8 cellular contexts compared by ENCODE assay signal in genomic region chr19:1269478-1270167, GRCh38. TPM values are rescaled to one million over a fixed set of nuclear protein-coding genes. Genes with fewer than 3 reads are reported as not detected.
DNase-seq lines count a peak whose midpoint lies in the region; ATAC-seq, FAIRE-seq and TF ChIP-seq lines count a peak whose summit lies in the region.

No MANE protein-coding gene starts in this region.

- H2BK5ac ChIP-seq in H1 (ENCODE audit: low read depth, low read length) (peak overlapping the region; percentile 72), mesenchymal stem cell (ENCODE audit: low read depth, low read length, poor library complexity, severe bottlenecking) (peak overlapping the region; percentile 92)

- H3K18ac ChIP-seq in H1 (ENCODE audit: extremely low read depth, low read length): peak overlapping the region; percentile 90
- H3K18ac ChIP-seq in mesenchymal stem cell (ENCODE audit: low read depth in 1 of 2, low read length in 2 of 2): peak overlapping the region; percentile 96 to 99

- H3K9me3 Mint-ChIP-seq in activated CD8-positive, alpha-beta T cell treated with anti-CD3 and anti-CD28 coated beads, Interleukin-2, amount 10 ng/mL, durations not matched to agents 7 days and 5 days (ENCODE audit: insufficient read depth): no peaks in the 10 kb centered on the region

- H2BK120ac ChIP-seq in H1 (replicated peaks; ENCODE audit: low read depth, low read length): no peak overlapping the region
- H2BK120ac ChIP-seq in mesenchymal stem cell (ENCODE audit: low read depth, low read length): peak overlapping the region; percentile 94

- TF ChIP-seq EP300 in H1 (IDR thresholded peaks at IDR 0.05; ENCODE audit: borderline replicate concordance in 1 of 2, low read depth in 2 of 2, low read length in 2 of 2): 0 out of 3 replicates have a peak, but pooled peaks of 1 of the 2 experiments have one; percentile 2

- 3% methylated on average over 48 of the region's 63 CpGs; no CpG with 5 or more reads in 1 of the 2 experiments for WGBS in H1 (ENCODE audit: extremely low coverage in 1 of 2, insufficient coverage in 1 of 2, insufficient read length in 1 of 2, insufficient replicate concordance in 2 of 2, low coverage in 1 of 2, low lambda C conversion rate in 2 of 2, missing lambda C conversion rate in 1 of 2), 2 experiments
- WGBS in mesenchymal stem cell: under 1% methylated on average over 48 of the region's 63 CpGs

- peak overlapping the region; percentile 83 to 99 for H3K4me2 ChIP-seq in H1 (ENCODE audit: insufficient read depth in 1 of 2, low read depth in 2 of 2, low read length in 2 of 2)
- peak overlapping the region; percentile 70 for H3K4me2 ChIP-seq in mesenchymal stem cell (ENCODE audit: low read length, poor library complexity, severe bottlenecking)

- H3K27ac Mint-ChIP-seq in activated CD8-positive, alpha-beta T cell treated with anti-CD3 and anti-CD28 coated beads, Interleukin-2, amount 10 ng/mL, durations not matched to agents 7 days and 5 days: peak overlapping the region; percentile 90

- peak overlapping the region; percentile 98 for H4K5ac ChIP-seq in H1 (ENCODE audit: insufficient read length, low read depth, low read length)

- H2BK15ac ChIP-seq in H1 (ENCODE audit: low read length) (no peak overlapping the region), mesenchymal stem cell (ENCODE audit: low read depth, poor library complexity, severe bottlenecking) (peak overlapping the region; percentile 68)

- H3K27ac ChIP-seq in H1 (ENCODE audit: low read depth, low read length) (peak overlapping the region; percentile 98), mesenchymal stem cell (ENCODE audit: low read length, poor library complexity, severe bottlenecking) (peak overlapping the region; percentile 98)

- DNase-seq in BJ (ENCODE audit: low read depth) (no peak), GM19238 (ENCODE audit: insufficient read length, low spot score) (peak; percentile 96), NCI-H774 (lab: John Stamatoyannopoulos, UW) (peak; percentile 80), H1 (ENCODE audit: low read depth in 1 of 2, low spot score in 2 of 2) (peak in 1 of 2 experiments; percentile 91), mesenchymal stem cell (peak; percentile 90)
- DNase-seq in activated CD8-positive, alpha-beta T cell treated with anti-CD3 and anti-CD28 coated beads, Interleukin-2, amount 10 ng/mL, durations not matched to agents 7 days and 5 days: peak; percentile 89
- DNase-seq in stimulated activated CD8-positive, alpha-beta memory T cell treated with anti-CD3 and anti-CD28 coated beads, Interleukin-15, amount 100 ng/mL, for 1 hour (ENCODE audit: low read depth): peak; percentile 65

- H3K14ac ChIP-seq in H1 (ENCODE audit: insufficient read length) (no peak overlapping the region), mesenchymal stem cell (ENCODE audit: low read length in 2 of 2) (peak overlapping the region in 1 of 2 experiments; percentile 72)

- H3K4me3 ChIP-seq in BJ (ENCODE audit: low read depth, low read length): peak overlapping the region; percentile 66
- H3K4me3 ChIP-seq in H1 (ENCODE audit: extremely low read depth in 1 of 4, insufficient read depth in 2 of 4, low read depth in 3 of 4, low read length in 4 of 4): peak overlapping the region; percentile 74 to 95 (median 90)
- peak overlapping the region; percentile 82 to 85 for H3K4me3 ChIP-seq in mesenchymal stem cell (ENCODE audit: insufficient read depth in 1 of 2, low read depth in 1 of 2, low read length in 2 of 2)

- TF ChIP-seq POLR2A in H1 (IDR thresholded peaks at IDR 0.05; ENCODE audit: control extremely low read depth in 1 of 2, low read depth in 2 of 2, low read length in 2 of 2): peak; percentile 83 to 95

- H4K91ac ChIP-seq in H1 (replicated peaks; ENCODE audit: insufficient read length, low read length) (peak overlapping the region; percentile 96), mesenchymal stem cell (ENCODE audit: low read length) (peak overlapping the region; percentile 97)

- H3K9ac ChIP-seq in H1 (replicated peaks in 1 of 4; ENCODE audit: extremely low read depth in 1 of 4, low read depth in 3 of 4, low read length in 3 of 4) (peak overlapping the region; percentile 91 to 100 (median 97)), mesenchymal stem cell (ENCODE audit: low read length) (peak overlapping the region; percentile 97)

- H3K79me1 ChIP-seq in H1 (ENCODE audit: low read depth, low read length): peaks cover 17% of the 10 kb centered on the region
- H3K79me1 ChIP-seq in mesenchymal stem cell (replicated peaks; ENCODE audit: low read length, poor library complexity, severe bottlenecking): peaks cover 8% of the 10 kb centered on the region

- H3K23ac ChIP-seq in H1 (ENCODE audit: insufficient read length): no peak overlapping the region
- H3K23ac ChIP-seq in mesenchymal stem cell (ENCODE audit: low read length in 2 of 2): peak overlapping the region in 1 of 2 experiments; percentile 78

- CTCF ChIA-PET in BJ (lab: Yijun Ruan, JAX) (interaction anchor here (0.8 to 12.8 kb wide), 5 partner anchors 10 to 119 kb away, joined by 3 to 437 read pairs (median 5); partner anchors contain the start of gene ATP5F1D), H1 (lab: Charles Lee; ENCODE audit: partially characterized antibody) (interaction anchor here (1.0 to 15.9 kb wide), 3 partner anchors 10 to 136 kb away, joined by 3 to 212 read pairs (median 4); partner anchors contain the start of gene ATP5F1D)
- CTCF ChIA-PET in activated CD8-positive, alpha-beta T cell treated with anti-CD3 and anti-CD28 coated beads, Interleukin-2, amount 10 ng/mL, durations not matched to agents 7 days and 5 days (lab: Charles Lee): interaction anchor here (0.8 to 5.2 kb wide), 5 partner anchors 9 to 47 kb away, joined by 3 to 606 read pairs (median 4); partner anchors contain the start of gene ATP5F1D

- H3K56ac ChIP-seq in H1 (replicated peaks; ENCODE audit: insufficient read length, low read depth, low read length): peak overlapping the region; percentile 69

- H3K4me3 Mint-ChIP-seq in activated CD8-positive, alpha-beta T cell treated with anti-CD3 and anti-CD28 coated beads, Interleukin-2, amount 10 ng/mL, durations not matched to agents 7 days and 5 days: peak overlapping the region; percentile 83

- peaks cover 5 to 32% of the 10 kb centered on the region in 2 experiments for H3K79me2 ChIP-seq in H1 (ENCODE audit: control insufficient read depth in 1 of 2, insufficient read depth in 2 of 2, low read length in 2 of 2)

- TF ChIP-seq CTCF in BJ (IDR thresholded peaks at IDR 0.05; ENCODE audit: insufficient read depth, low read depth, low read length) (no peak), H1 (IDR thresholded peaks at IDR 0.05; ENCODE audit: control extremely low read depth in 1 of 3, insufficient read depth in 1 of 3, low read depth in 1 of 3, low read length in 3 of 3) (peak in 1 of 3 experiments; percentile 4; a peak in 1 of 4 replicates)

- H2AFZ ChIP-seq in H1 (ENCODE audit: low read length) (no peak overlapping the region), mesenchymal stem cell (ENCODE audit: low read depth, low read length) (no peak overlapping the region)

- H2AK5ac ChIP-seq in H1 (ENCODE audit: low read depth, low read length) (0 out of 2 replicates have a peak overlapping the region, but pooled peaks have one; percentile 67), mesenchymal stem cell (ENCODE audit: low read length, severe bottlenecking) (peak overlapping the region; percentile 96)

- H4K8ac ChIP-seq in H1 (ENCODE audit: extremely low read depth, insufficient read depth, low read length) (peak overlapping the region; percentile 99), mesenchymal stem cell (ENCODE audit: low read length) (peak overlapping the region; percentile 85)

- H3K27me3 ChIP-seq in BJ (ENCODE audit: control insufficient read depth, insufficient read depth, low read length) (no peaks in the 10 kb centered on the region), H1 (replicated peaks in 1 of 4; ENCODE audit: control insufficient read depth in 3 of 4, extremely low read depth in 1 of 4, insufficient read depth in 3 of 4, low read length in 3 of 4) (peaks cover 0 to 10% (median 5%) of the 10 kb centered on the region in 4 experiments; a peak in 4 of 7 replicates), mesenchymal stem cell (ENCODE audit: control insufficient read depth in 1 of 2, insufficient read depth in 1 of 2, low read length in 2 of 2) (no peaks in the 10 kb centered on the region)

- peak overlapping the region; percentile 48 for H3K4ac ChIP-seq in H1 (replicated peaks; ENCODE audit: insufficient read length, low read depth, low read length)
- peak overlapping the region; percentile 93 to 96 for H3K4ac ChIP-seq in mesenchymal stem cell (ENCODE audit: low read depth in 1 of 2, low read length in 2 of 2)

- H3K36me3 ChIP-seq in BJ (ENCODE audit: control insufficient read depth, insufficient read depth, low read length): peaks cover 33% of the 10 kb centered on the region
- peaks cover 33 to 42% (median 39%) of the 10 kb centered on the region in 4 experiments for H3K36me3 ChIP-seq in H1 (ENCODE audit: control insufficient read depth in 2 of 4, insufficient read depth in 4 of 4, low read length in 3 of 4)
- H3K36me3 ChIP-seq in mesenchymal stem cell (ENCODE audit: control insufficient read depth in 1 of 2, insufficient read depth in 2 of 2, low read depth in 1 of 2, low read length in 2 of 2): peaks cover 40 to 47% of the 10 kb centered on the region in 2 experiments

- TF ChIP-seq RAD21 in H1 (IDR thresholded peaks at IDR 0.05 in 1 of 2, conservative IDR thresholded peaks at IDR 0.05 in 1 of 2; ENCODE audit: low read depth in 2 of 2, low read length in 2 of 2): no peak

- peaks cover 73% of the 10 kb centered on the region for H3K4me1 Mint-ChIP-seq in activated CD8-positive, alpha-beta T cell treated with anti-CD3 and anti-CD28 coated beads, Interleukin-2, amount 10 ng/mL, durations not matched to agents 7 days and 5 days (ENCODE audit: low read depth)

- H3K9me3 ChIP-seq in H1 (ENCODE audit: insufficient read depth in 2 of 2, low read depth in 1 of 2, low read length in 1 of 2) (no peaks in the 10 kb centered on the region), mesenchymal stem cell (ENCODE audit: control insufficient read depth, low read length) (no peaks in the 10 kb centered on the region)

- H4K20me1 ChIP-seq in H1 (replicated peaks in 1 of 2; ENCODE audit: control insufficient read depth in 1 of 2, insufficient read depth in 2 of 2, low read length in 2 of 2): peaks cover 7 to 25% of the 10 kb centered on the region in 2 experiments

- POLR2A ChIA-PET in BJ (lab: Charles Lee) (interaction anchor here (0.6 to 1.4 kb wide), 15 partner anchors 9 to 697 kb away, joined by 3 to 78 read pairs (median 8); partner anchors contain the start of genes ATP5F1D, BSG and CNN2), H1 (lab: Charles Lee; ENCODE audit: partially characterized antibody) (interaction anchor here (0.6 to 19.4 kb wide), 84 partner anchors 6 to 765 kb away, joined by 3 to 456 read pairs (median 6); partner anchors contain the start of genes ABCA7, ARHGAP45, ATP5F1D and BSG)
- POLR2A ChIA-PET in activated CD8-positive, alpha-beta T cell treated with anti-CD3 and anti-CD28 coated beads, Interleukin-2, amount 10 ng/mL, durations not matched to agents 7 days and 5 days (lab: Charles Lee): interaction anchor here (0.5 to 4.4 kb wide), 38 partner anchors 10 to 606 kb away, joined by 3 to 218 read pairs (median 5); partner anchors contain the start of genes ABCA7, ARHGAP45 and ATP5F1D

- ATAC-seq in HG03378 (IDR thresholded peaks at IDR 0.05; ENCODE audit: unreplicated experiment): peak; percentile 5
- ATAC-seq in activated CD8-positive, alpha-beta T cell treated with anti-CD3 and anti-CD28 coated beads, Interleukin-2, amount 10 ng/mL, durations not matched to agents 7 days and 5 days: peak; percentile 35

- peaks cover 2% of the 10 kb centered on the region for H3K27me3 Mint-ChIP-seq in activated CD8-positive, alpha-beta T cell treated with anti-CD3 and anti-CD28 coated beads, Interleukin-2, amount 10 ng/mL, durations not matched to agents 7 days and 5 days (ENCODE audit: low read depth)

- H3K4me1 ChIP-seq in H1 (replicated peaks in 1 of 4; ENCODE audit: control insufficient read depth in 3 of 4, insufficient read depth in 4 of 4, low read length in 3 of 4): peaks cover 4 to 54% (median 38%) of the 10 kb centered on the region in 4 experiments
- H3K4me1 ChIP-seq in mesenchymal stem cell (ENCODE audit: control insufficient read depth, insufficient read depth, low read depth, low read length): peaks cover 68% of the 10 kb centered on the region

- peaks cover 53% of the 10 kb centered on the region for H3K36me3 Mint-ChIP-seq in activated CD8-positive, alpha-beta T cell treated with anti-CD3 and anti-CD28 coated beads, Interleukin-2, amount 10 ng/mL, durations not matched to agents 7 days and 5 days (ENCODE audit: low read depth)

- no peak overlapping the region for H2BK20ac ChIP-seq in H1 (ENCODE audit: low read length)

- FAIRE-seq in H1 (lab: Jason Lieb, UNC): no peak

- peaks cover 22% of the 10 kb centered on the region; the same call in 1 of the 2 replicates for H3K23me2 ChIP-seq in H1 (ENCODE audit: low read depth, low read length)

- peak overlapping the region; percentile 30; the same call in 1 of the 2 replicates for H2BK12ac ChIP-seq in H1 (ENCODE audit: low read depth, low read length)
- no peak overlapping the region for H2BK12ac ChIP-seq in mesenchymal stem cell (ENCODE audit: low read length in 2 of 2)

RNA-seq across cellular contexts. Expression of gene CIRBP, which starts 0.5 kb away (rescaled TPM):
- polyA plus RNA-seq in BJ (2011; rRNA removed) (342 and 372 TPM in 2 replicates), H1 (2011; rRNA removed) (199 and 331 TPM in 2 replicates)
- polyA minus RNA-seq in BJ (2011; rRNA and poly(A)+ RNA removed): 69.9 and 93.9 TPM in 2 replicates
- total RNA-seq in activated CD8-positive, alpha-beta T cell treated with anti-CD3 and anti-CD28 coated beads, Interleukin-2, amount 10 ng/mL, durations not matched to agents 7 days and 5 days: 100 to 1,000 TPM; 172 to 195 TPM
- 175 TPM in 2 replicates for total RNA-seq in H1 (2021; fragmentation: NEBNext Ultra II Directional; extraction: Animal tissue kit (Norgen Biotek cat#: 25700))
- polyA plus RNA-seq in H1 (2011; cell fraction: cytosol; rRNA removed): 472 TPM
- 581 TPM for polyA plus RNA-seq in H1 (2011; cell fraction: nucleus; rRNA removed)
- 213 to 357 TPM (median 316 TPM) in 4 replicates for polyA plus RNA-seq in H1 (2012, experiment 1 of 2)
- 95.1 TPM for polyA plus RNA-seq in H1 (2012, experiment 2 of 2)
- 151 TPM for polyA plus RNA-seq in H1 (2013, experiment 1 of 2)
- 135 TPM for polyA plus RNA-seq in H1 (2013, experiment 2 of 2)
- 44.5 and 56.0 TPM in 2 replicates for polyA minus RNA-seq in H1 (2011; rRNA and poly(A)+ RNA removed)
- polyA minus RNA-seq in H1 (2011; cell fraction: cytosol; rRNA and poly(A)+ RNA removed): 77.4 TPM
- 99.9 TPM for polyA minus RNA-seq in H1 (2011; cell fraction: nucleus; rRNA and poly(A)+ RNA removed)
- polyA plus RNA-seq in mesenchymal stem cell (2013, experiment 1 of 2): 118 TPM
- 120 TPM for polyA plus RNA-seq in mesenchymal stem cell (2013, experiment 2 of 2)

RNA-seq across cellular contexts. Expression of gene FAM174C, which starts 5.7 kb away (rescaled TPM):
- 24.6 and 37.5 TPM in 2 replicates for polyA plus RNA-seq in BJ (2011; rRNA removed)
- 8.6 TPM in 2 replicates for polyA minus RNA-seq in BJ (2011; rRNA and poly(A)+ RNA removed)
- 10 to 100 TPM; 57.1 TPM for total RNA-seq in activated CD8-positive, alpha-beta T cell treated with anti-CD3 and anti-CD28 coated beads, Interleukin-2, amount 10 ng/mL, durations not matched to agents 7 days and 5 days
- total RNA-seq in H1 (2021; fragmentation: NEBNext Ultra II Directional; extraction: Animal tissue kit (Norgen Biotek cat#: 25700)): 44.5 and 54.6 TPM in 2 replicates
- 125 and 159 TPM in 2 replicates for polyA plus RNA-seq in H1 (2011; rRNA removed)
- polyA plus RNA-seq in H1 (2011; cell fraction: cytosol; rRNA removed): 76.1 TPM
- 72.4 TPM for polyA plus RNA-seq in H1 (2011; cell fraction: nucleus; rRNA removed)
- 39.9 to 68.4 TPM (median 61.5 TPM) in 4 replicates for polyA plus RNA-seq in H1 (2012, experiment 1 of 2)
- 79.3 TPM for polyA plus RNA-seq in H1 (2012, experiment 2 of 2)
- 50.0 TPM for polyA plus RNA-seq in H1 (2013, experiment 1 of 2)
- polyA plus RNA-seq in H1 (2013, experiment 2 of 2): 59.2 TPM
- polyA minus RNA-seq in H1 (2011; rRNA and poly(A)+ RNA removed): 6.8 and 9.7 TPM in 2 replicates
- polyA minus RNA-seq in H1 (2011; cell fraction: cytosol; rRNA and poly(A)+ RNA removed): 22.8 TPM
- 20.8 TPM for polyA minus RNA-seq in H1 (2011; cell fraction: nucleus; rRNA and poly(A)+ RNA removed)
- polyA plus RNA-seq in mesenchymal stem cell (2013, experiment 1 of 2): 60.2 TPM
- polyA plus RNA-seq in mesenchymal stem cell (2013, experiment 2 of 2): 59.6 TPM

RNA-seq across cellular contexts. Expression of gene EFNA2, which starts 16.1 kb away (rescaled TPM):
- polyA plus RNA-seq in BJ (2011; rRNA removed) (not detected in 2 replicates), H1 (2011; rRNA removed) (4.0 and 10.1 TPM in 2 replicates)
- not detected in 2 replicates for polyA minus RNA-seq in BJ (2011; rRNA and poly(A)+ RNA removed)
- total RNA-seq in activated CD8-positive, alpha-beta T cell treated with anti-CD3 and anti-CD28 coated beads, Interleukin-2, amount 10 ng/mL, durations not matched to agents 7 days and 5 days: not detected
- total RNA-seq in H1 (2021; fragmentation: NEBNext Ultra II Directional; extraction: Animal tissue kit (Norgen Biotek cat#: 25700)): 7.0 and 10.3 TPM in 2 replicates
- 4.0 TPM for polyA plus RNA-seq in H1 (2011; cell fraction: cytosol; rRNA removed)
- 7.2 TPM for polyA plus RNA-seq in H1 (2011; cell fraction: nucleus; rRNA removed)
- polyA plus RNA-seq in H1 (2012, experiment 1 of 2): 2.0 to 9.1 TPM (median 7.0 TPM) in 4 replicates
- polyA plus RNA-seq in H1 (2012, experiment 2 of 2): 7.5 TPM
- 10.3 TPM for polyA plus RNA-seq in H1 (2013, experiment 1 of 2)
- polyA plus RNA-seq in H1 (2013, experiment 2 of 2): 10.9 TPM
- 0.63 and 1.6 TPM in 2 replicates for polyA minus RNA-seq in H1 (2011; rRNA and poly(A)+ RNA removed)
- polyA minus RNA-seq in H1 (2011; cell fraction: cytosol; rRNA and poly(A)+ RNA removed): 9.2 TPM
- 6.9 TPM for polyA minus RNA-seq in H1 (2011; cell fraction: nucleus; rRNA and poly(A)+ RNA removed)
- 0.06 TPM for polyA plus RNA-seq in mesenchymal stem cell (2013, experiment 1 of 2)
- 0.15 TPM for polyA plus RNA-seq in mesenchymal stem cell (2013, experiment 2 of 2)

RNA-seq across cellular contexts. Expression of gene MIDN, which starts 21.2 kb away (rescaled TPM):
- polyA plus RNA-seq in BJ (2011; rRNA removed) (6.9 and 8.4 TPM in 2 replicates), H1 (2011; rRNA removed) (39.8 and 86.0 TPM in 2 replicates)
- polyA minus RNA-seq in BJ (2011; rRNA and poly(A)+ RNA removed): 21.3 and 25.6 TPM in 2 replicates
- total RNA-seq in activated CD8-positive, alpha-beta T cell treated with anti-CD3 and anti-CD28 coated beads, Interleukin-2, amount 10 ng/mL, durations not matched to agents 7 days and 5 days: 10 to 100 TPM; 88.4 to 94.3 TPM
- 159 and 166 TPM in 2 replicates for total RNA-seq in H1 (2021; fragmentation: NEBNext Ultra II Directional; extraction: Animal tissue kit (Norgen Biotek cat#: 25700))
- 38.5 TPM for polyA plus RNA-seq in H1 (2011; cell fraction: cytosol; rRNA removed)
- 85.2 TPM for polyA plus RNA-seq in H1 (2011; cell fraction: nucleus; rRNA removed)
- 58.2 to 110 TPM (median 92.2 TPM) in 4 replicates for polyA plus RNA-seq in H1 (2012, experiment 1 of 2)
- polyA plus RNA-seq in H1 (2012, experiment 2 of 2): 90.5 TPM
- 95.6 TPM for polyA plus RNA-seq in H1 (2013, experiment 1 of 2)
- polyA plus RNA-seq in H1 (2013, experiment 2 of 2): 90.3 TPM
- 10.3 and 14.3 TPM in 2 replicates for polyA minus RNA-seq in H1 (2011; rRNA and poly(A)+ RNA removed)
- 86.0 TPM for polyA minus RNA-seq in H1 (2011; cell fraction: cytosol; rRNA and poly(A)+ RNA removed)
- 55.2 TPM for polyA minus RNA-seq in H1 (2011; cell fraction: nucleus; rRNA and poly(A)+ RNA removed)
- 58.6 TPM for polyA plus RNA-seq in mesenchymal stem cell (2013, experiment 1 of 2)
- 58.0 TPM for polyA plus RNA-seq in mesenchymal stem cell (2013, experiment 2 of 2)

RNA-seq across cellular contexts. Expression of gene ATP5F1D, which starts 28.1 kb away (rescaled TPM):
- polyA plus RNA-seq in BJ (2011; rRNA removed) (57.9 and 65.1 TPM in 2 replicates), H1 (2011; rRNA removed) (249 and 338 TPM in 2 replicates)
- 29.1 and 30.1 TPM in 2 replicates for polyA minus RNA-seq in BJ (2011; rRNA and poly(A)+ RNA removed)
- total RNA-seq in activated CD8-positive, alpha-beta T cell treated with anti-CD3 and anti-CD28 coated beads, Interleukin-2, amount 10 ng/mL, durations not matched to agents 7 days and 5 days: 100 to 1,000 TPM; 209 to 222 TPM
- total RNA-seq in H1 (2021; fragmentation: NEBNext Ultra II Directional; extraction: Animal tissue kit (Norgen Biotek cat#: 25700)): 174 and 182 TPM in 2 replicates
- 142 TPM for polyA plus RNA-seq in H1 (2011; cell fraction: cytosol; rRNA removed)
- polyA plus RNA-seq in H1 (2011; cell fraction: nucleus; rRNA removed): 120 TPM
- 87.3 to 189 TPM (median 180 TPM) in 4 replicates for polyA plus RNA-seq in H1 (2012, experiment 1 of 2)
- 328 TPM for polyA plus RNA-seq in H1 (2012, experiment 2 of 2)
- 148 TPM for polyA plus RNA-seq in H1 (2013, experiment 1 of 2)
- 145 TPM for polyA plus RNA-seq in H1 (2013, experiment 2 of 2)
- 13.4 and 18.6 TPM in 2 replicates for polyA minus RNA-seq in H1 (2011; rRNA and poly(A)+ RNA removed)
- polyA minus RNA-seq in H1 (2011; cell fraction: cytosol; rRNA and poly(A)+ RNA removed): 118 TPM
- polyA minus RNA-seq in H1 (2011; cell fraction: nucleus; rRNA and poly(A)+ RNA removed): 40.2 TPM
- polyA plus RNA-seq in mesenchymal stem cell (2013, experiment 1 of 2): 121 TPM
- polyA plus RNA-seq in mesenchymal stem cell (2013, experiment 2 of 2): 127 TPM
